In genomic region chr10:16941865-16942264, GRCh38 we compare ENCODE assay signal across 28 cellular contexts.
DNase-seq lines count a peak whose midpoint lies in the region; ATAC-seq and TF ChIP-seq lines count a peak whose summit lies in the region.
"Had no signal": no experiment of that assay in that cellular context is flagged by ENCODE, and none has a peak within 500 bp of the region (broad histone marks: within the 10 kb centered on the region; RNA-seq: fewer than 3 reads in every experiment).

No MANE protein-coding gene starts in this region.

- no peaks in the 10 kb centered on the region for H3K36me3 Mint-ChIP-seq in nephron (ENCODE audit: low read depth)
- H3K36me3 Mint-ChIP-seq: natural killer cell had no signal

- CTCF ChIA-PET in Panc1 (lab: Charles Lee), result no interaction called here

- peak overlapping the region in 2 of 3 experiments; percentile 22 to 92 for H3K27ac Mint-ChIP-seq in nephron
- H3K27ac Mint-ChIP-seq: activated naive CD8-positive, alpha-beta T cell; natural killer cell; stimulated activated memory B cell treated with anti-CD40 and anti-IgM and Interleukin-4, amounts not matched to agents 10 μg/mL and 1 μg/mL and 100 μg/mL, for 72 hours had no signal

- peaks cover 21% of the 10 kb centered on the region for H3K4me1 ChIP-seq in Panc1 (ENCODE audit: control insufficient read depth, insufficient read depth, low read length)

- H3K9me3 ChIP-seq in Panc1 (ENCODE audit: control insufficient read depth, insufficient read depth, low read depth, low read length), result no peaks in the 10 kb centered on the region; the same call in 1 of the 2 replicates
- H3K9me3 ChIP-seq: ascending aorta, esophagus muscularis mucosa, gastrocnemius medialis, SK-N-SH, transverse colon had no signal

- TF ChIP-seq CTCF in Panc1 (IDR thresholded peaks at IDR 0.05) (no peak), cardiac fibroblast (IDR thresholded peaks at IDR 0.05; ENCODE audit: low read depth, low read length) (no peak), nephron (IDR thresholded peaks at IDR 0.05; ENCODE audit: unreplicated experiment in 3 of 3) (no peak), GM13976 (IDR thresholded peaks at IDR 0.05; ENCODE audit: borderline replicate concordance, control extremely low read depth, extremely low read depth, insufficient read depth, missing control alignments) (no peak)

- intact Hi-C loops in Panc1 (cut with micrococcal nuclease; ENCODE audit: unreplicated experiment), result no loop called here

- no peaks in the 10 kb centered on the region for H3K27me3 Mint-ChIP-seq in nephron (ENCODE audit: low read depth)
- H3K27me3 Mint-ChIP-seq: activated naive CD8-positive, alpha-beta T cell had no signal

- H3K4me1 Mint-ChIP-seq in nephron, result peaks cover 33% of the 10 kb centered on the region
- H3K4me1 Mint-ChIP-seq: natural killer cell had no signal

- POLR2A ChIA-PET in Panc1 (lab: Charles Lee), result no interaction called here

- H3K9me3 Mint-ChIP-seq in nephron, result no peaks in the 10 kb centered on the region
- H3K9me3 Mint-ChIP-seq: natural killer cell; stimulated activated memory B cell treated with anti-CD40 and anti-IgM and Interleukin-4, amounts not matched to agents 10 μg/mL and 1 μg/mL and 100 μg/mL, for 72 hours had no signal

- in situ Hi-C loops in Panc1 (cut with HindIII; ENCODE audit: low pct_unique_long_range_greater_than_20kb, low sequenced_read_pairs), result no loop called here
- in situ Hi-C loops in GM13976 (cut with MboI; ENCODE audit: low sequenced_read_pairs, unreplicated experiment), result no loop called here

- ATAC-seq in Panc1, result no peak
- ATAC-seq in GM21619 (IDR thresholded peaks at IDR 0.05; ENCODE audit: unreplicated experiment), result no peak
- ATAC-seq in GM18909 (IDR thresholded peaks at IDR 0.05; ENCODE audit: poor library complexity, unreplicated experiment), result no peak
- ATAC-seq: gastrocnemius medialis; left cardiac atrium; natural killer cell; stimulated activated memory B cell treated with anti-CD40 and anti-IgM and Interleukin-4, amounts not matched to agents 10 μg/mL and 1 μg/mL and 100 μg/mL, for 72 hours had no signal

- peak overlapping the region; percentile 51; the same call in 1 of the 2 replicates for H3K27ac ChIP-seq in Panc1 (ENCODE audit: low read length)
- H3K27ac ChIP-seq: esophagus muscularis mucosa, gastrocnemius medialis, transverse colon, VCaP had no signal

- H3K36me3 ChIP-seq in Panc1 (ENCODE audit: control insufficient read depth, insufficient read depth, low read length), result no peaks in the 10 kb centered on the region
- H3K36me3 ChIP-seq: ascending aorta, esophagus muscularis mucosa, gastrocnemius medialis, transverse colon had no signal

- H3K4me3 Mint-ChIP-seq in nephron, result no peak overlapping the region
- H3K4me3 Mint-ChIP-seq: activated naive CD8-positive, alpha-beta T cell; natural killer cell; stimulated activated memory B cell treated with anti-CD40 and anti-IgM and Interleukin-4, amounts not matched to agents 10 μg/mL and 1 μg/mL and 100 μg/mL, for 72 hours had no signal

- BruUV-seq in Panc1 (replicated peaks; lab: Mats Ljungman, UMichigan), result no TSS peak

- DNase-seq in ELR (ENCODE audit: low read depth) (peak; percentile 59), Panc1 (ENCODE audit: low read depth, low spot score) (no peak), cardiac fibroblast (ENCODE audit: low read depth in 2 of 2) (peak; percentile 9 to 68), GM13976 (ENCODE audit: low spot score) (no peak)
- DNase-seq: activated CD4-positive, alpha-beta T cell treated with anti-CD3 and anti-CD28 coated beads for 48 hours; activated effector memory CD4-positive, alpha-beta T cell treated with anti-CD3 and anti-CD28 coated beads, Interleukin-2, amount 50 U/mL, for 16 hours; central memory CD4-positive, alpha-beta T cell; cortex of kidney; DMS153; gastrocnemius medialis; left cardiac atrium; natural killer cell; NCI-H2107; NCI-H446; NCI-H748 treated with DMSO at 0.1 percent for 48 hours; SK-N-SH; T-helper 2 cell; transverse colon had no signal

- H3K4me3 ChIP-seq in Panc1 (ENCODE audit: low read depth in 2 of 2, low read length in 2 of 2), result no peak overlapping the region
- H3K4me3 ChIP-seq in cardiac fibroblast (replicated peaks in 1 of 2; ENCODE audit: low read depth in 2 of 2, low read length in 2 of 2), result no peak overlapping the region
- H3K4me3 ChIP-seq: ascending aorta, esophagus muscularis mucosa, gastrocnemius medialis, hepatocyte, lung, transverse colon had no signal

- H3K27me3 ChIP-seq in Panc1 (ENCODE audit: control insufficient read depth, insufficient read depth, low read length), result no peaks in the 10 kb centered on the region
- H3K27me3 ChIP-seq: ascending aorta, esophagus muscularis mucosa, gastrocnemius medialis, hepatocyte, transverse colon had no signal

Comparison
In these comparisons a context has a peak if more than half of its experiments do, and no peak if none do; other contexts are left out.
1. DNase-seq: peak in ELR (single experiment) and cardiac fibroblast (2 of 2); none in Panc1 (single experiment) and GM13976 (single experiment).